1 cellular context compared by ENCODE assay signal in genomic region chr7:27180431-27181175, GRCh38.
TF ChIP-seq lines count a peak whose summit lies in the region.

No MANE protein-coding gene starts in this region.

TF ChIP-seq in HCT116, 20 proteins besides CTCF, POLR2A, EP300 and RAD21:
- no peak for TF ChIP-seq SRF (IDR thresholded peaks at IDR 0.05; ENCODE audit: low read depth)
- TF ChIP-seq ZNF274 (IDR thresholded peaks at IDR 0.05; ENCODE audit: low read depth, low read length), result no peak
- TF ChIP-seq CEBPB (IDR thresholded peaks at IDR 0.05; ENCODE audit: low read depth), result no peak
- TF ChIP-seq POLR2AphosphoS5 (IDR thresholded peaks at IDR 0.05; ENCODE audit: low read depth, low read length), result no peak
